ENCODE assay signal across 8 cellular contexts in the genomic region with DNA sequence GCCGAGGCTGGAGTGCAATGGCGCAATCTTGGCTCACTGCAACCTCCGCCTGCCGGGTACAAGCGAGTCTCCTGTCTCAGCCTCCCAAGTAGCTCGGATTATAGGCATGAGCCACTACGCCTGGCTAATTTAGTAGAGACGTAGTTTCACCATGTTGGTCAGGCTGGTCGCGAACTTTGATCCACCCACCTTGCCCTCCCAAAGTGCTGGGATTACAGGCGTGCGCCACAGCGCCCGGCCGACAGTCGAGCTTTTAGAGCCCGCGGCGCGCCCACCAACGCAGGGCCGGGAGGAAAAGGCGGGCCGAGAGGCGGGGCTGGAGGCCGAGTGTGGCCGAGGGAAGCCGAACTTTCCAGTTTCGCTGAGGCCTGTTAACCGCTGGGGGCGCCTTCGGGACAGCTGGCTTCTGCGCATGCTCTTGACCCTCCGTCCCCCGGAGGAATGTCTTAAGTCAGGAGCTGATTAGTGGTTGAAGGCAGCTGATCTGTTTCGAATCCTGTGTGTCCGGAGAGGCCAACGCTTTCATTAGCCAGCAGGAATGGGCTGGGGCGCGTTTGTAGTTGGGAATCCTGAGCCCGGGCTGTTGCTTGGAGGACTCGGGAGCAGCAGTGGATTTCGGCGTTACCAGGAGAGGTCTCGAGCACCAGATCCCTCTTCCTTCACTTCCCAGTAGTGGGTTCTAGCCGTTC. TPM values are rescaled to one million over a fixed set of nuclear protein-coding genes. Genes with fewer than 3 reads are reported as not detected.
DNase-seq lines count a peak whose midpoint lies in the region; ATAC-seq and TF ChIP-seq lines count a peak whose summit lies in the region.

No MANE protein-coding gene starts in this region.

- intact Hi-C loops in CD4-positive, alpha-beta memory T cell (cut with micrococcal nuclease): loop anchor here (1.0 kb wide), 1 partner anchor 9 kb away; no protein-coding TSS in a partner anchor
- intact Hi-C loops in lower leg skin (cut with DNase I; ENCODE audit: low total_unique reads): no loop called here

- peak; percentile 87 to 90 (median 89) for DNase-seq in CD4-positive, alpha-beta memory T cell
- DNase-seq in HL-60 (ENCODE audit: low read depth in 1 of 2, low spot score in 1 of 2): peak; percentile 85 to 95
- DNase-seq in NCI-H82 treated with DMSO at 0.1 percent for 48 hours (lab: John Stamatoyannopoulos, UW; ENCODE audit: unreplicated experiment): peak; percentile 92
- peak; percentile 91 for DNase-seq in activated CD4-positive, alpha-beta memory T cell treated with anti-CD3 and anti-CD28 coated beads, Interleukin-2, amount 10 ng/mL, durations not matched to agents 7 days and 5 days
- peak; percentile 97 for DNase-seq in ecto neural progenitor cell (ENCODE audit: low spot score)
- DNase-seq in lower leg skin (ENCODE audit: low spot score in 2 of 2): peak; percentile 97 to 99
- peak; percentile 90 for DNase-seq in stimulated activated CD4-positive, alpha-beta T cell treated with anti-CD3 and anti-CD28 coated beads, Interleukin-4, amount 100 ng/mL, for 4 hours

- CTCF ChIA-PET in CD4-positive, alpha-beta memory T cell (lab: Charles Lee; ENCODE audit: partially characterized antibody): interaction anchor here (0.7 to 11.0 kb wide), 22 partner anchors 10 to 1260 kb away, joined by 3 to 94 read pairs (median 4); partner anchors contain the start of genes KIF23 and RPLP1
- CTCF ChIA-PET in activated CD4-positive, alpha-beta memory T cell treated with anti-CD3 and anti-CD28 coated beads, Interleukin-2, amount 10 ng/mL, durations not matched to agents 7 days and 5 days (lab: Charles Lee): interaction anchor here (0.6 to 2.9 kb wide), 29 partner anchors 9 to 1211 kb away, joined by 3 to 88 read pairs (median 4); partner anchors contain the start of genes GLCE, KIF23 and RPLP1

- no peaks in the 10 kb centered on the region for H3K9me3 Mint-ChIP-seq in CD4-positive, alpha-beta memory T cell
- no peaks in the 10 kb centered on the region for H3K9me3 Mint-ChIP-seq in activated CD4-positive, alpha-beta memory T cell treated with anti-CD3 and anti-CD28 coated beads, Interleukin-2, amount 10 ng/mL, durations not matched to agents 7 days and 5 days

- peak overlapping the region; percentile 88 to 95 (median 92) for H3K4me3 Mint-ChIP-seq in CD4-positive, alpha-beta memory T cell
- peak overlapping the region; percentile 84 for H3K4me3 Mint-ChIP-seq in activated CD4-positive, alpha-beta memory T cell treated with anti-CD3 and anti-CD28 coated beads, Interleukin-2, amount 10 ng/mL, durations not matched to agents 7 days and 5 days

- peak; percentile 94 for ATAC-seq in GM19438 (IDR thresholded peaks at IDR 0.05; ENCODE audit: low read depth, unreplicated experiment)

- TF ChIP-seq CTCF in HL-60 (IDR thresholded peaks at IDR 0.05; ENCODE audit: insufficient read depth, low read length) (peak; percentile 92), lower leg skin (IDR thresholded peaks at IDR 0.05) (peak in 1 of 3 donors; percentile 81)

- H3K4me1 ChIP-seq in CD4-positive, alpha-beta memory T cell (ENCODE audit: insufficient read depth, low read length): peaks cover 44% of the 10 kb centered on the region

- H3K27me3 Mint-ChIP-seq in CD4-positive, alpha-beta memory T cell: no peaks in the 10 kb centered on the region
- peaks cover 15% of the 10 kb centered on the region for H3K27me3 Mint-ChIP-seq in activated CD4-positive, alpha-beta memory T cell treated with anti-CD3 and anti-CD28 coated beads, Interleukin-2, amount 10 ng/mL, durations not matched to agents 7 days and 5 days

- no peaks in the 10 kb centered on the region for H3K9me3 ChIP-seq in CD4-positive, alpha-beta memory T cell (ENCODE audit: control insufficient read depth in 1 of 2, low read length in 2 of 2)

- H3K27ac Mint-ChIP-seq in CD4-positive, alpha-beta memory T cell: peak overlapping the region; percentile 89 to 99 (median 96)
- peak overlapping the region; percentile 72 for H3K27ac Mint-ChIP-seq in activated CD4-positive, alpha-beta memory T cell treated with anti-CD3 and anti-CD28 coated beads, Interleukin-2, amount 10 ng/mL, durations not matched to agents 7 days and 5 days

- peaks cover 0 to 7% of the 10 kb centered on the region in 2 donors for H3K36me3 Mint-ChIP-seq in CD4-positive, alpha-beta memory T cell
- H3K36me3 Mint-ChIP-seq in activated CD4-positive, alpha-beta memory T cell treated with anti-CD3 and anti-CD28 coated beads, Interleukin-2, amount 10 ng/mL, durations not matched to agents 7 days and 5 days (ENCODE audit: low read depth): peaks cover 3% of the 10 kb centered on the region

- H3K4me1 Mint-ChIP-seq in CD4-positive, alpha-beta memory T cell: peaks cover 17 to 56% (median 33%) of the 10 kb centered on the region in 4 donors
- peaks cover 28% of the 10 kb centered on the region for H3K4me1 Mint-ChIP-seq in activated CD4-positive, alpha-beta memory T cell treated with anti-CD3 and anti-CD28 coated beads, Interleukin-2, amount 10 ng/mL, durations not matched to agents 7 days and 5 days

- peak overlapping the region; percentile 80 for H3K27ac ChIP-seq in CD4-positive, alpha-beta memory T cell (ENCODE audit: low read depth, low read length)
- peak overlapping the region; percentile 77 for H3K27ac ChIP-seq in HL-60 (replicated peaks)

- TF ChIP-seq POLR2A in lower leg skin (IDR thresholded peaks at IDR 0.05): no peak

- H3K4me3 ChIP-seq in CD4-positive, alpha-beta memory T cell (ENCODE audit: low read length in 2 of 2): peak overlapping the region; percentile 59 to 76
- peak overlapping the region; percentile 50 for H3K4me3 ChIP-seq in HL-60 (replicated peaks; ENCODE audit: insufficient read depth, low read length)
- peak overlapping the region; percentile 37 for H3K4me3 ChIP-seq in lower leg skin (ENCODE audit: low read depth, poor library complexity, severe bottlenecking)

- 1 to 3% methylated on average over 32 to 44 of the region's 46 CpGs for WGBS in lower leg skin, 2 donors

- peaks cover under 1% of the 10 kb centered on the region for H3K36me3 ChIP-seq in CD4-positive, alpha-beta memory T cell (ENCODE audit: insufficient read depth, low read length)

- no peaks in the 10 kb centered on the region for H3K27me3 ChIP-seq in CD4-positive, alpha-beta memory T cell (ENCODE audit: insufficient read depth, low read length)
- H3K27me3 ChIP-seq in HL-60 (ENCODE audit: insufficient read depth, poor library complexity, severe bottlenecking): no peaks in the 10 kb centered on the region

- POLR2A ChIA-PET in CD4-positive, alpha-beta memory T cell (lab: Charles Lee; ENCODE audit: partially characterized antibody): interaction anchor here (0.6 to 11.7 kb wide), 13 partner anchors 8 to 1096 kb away, joined by 3 to 488 read pairs (median 5); partner anchors contain the start of genes KIF23, RPLP1 and TLE3
- POLR2A ChIA-PET in activated CD4-positive, alpha-beta memory T cell treated with anti-CD3 and anti-CD28 coated beads, Interleukin-2, amount 10 ng/mL, durations not matched to agents 7 days and 5 days (lab: Charles Lee): interaction anchor here (0.8 to 5.3 kb wide), 13 partner anchors 9 to 1029 kb away, joined by 3 to 141 read pairs (median 4); partner anchors contain the start of genes KIF23 and RPLP1

RNA-seq across cellular contexts. Expression of gene RPLP1, which starts 10.0 kb away (rescaled TPM):
- total RNA-seq in CD4-positive, alpha-beta memory T cell: 1,000 to 10,000 TPM; 2,753 to 2,900 TPM
- polyA plus RNA-seq in CD4-positive, alpha-beta memory T cell: 1,000 to 10,000 TPM; 1,134 to 2,730 TPM
- 1,000 to 10,000 TPM; 1,524 to 1,535 TPM for total RNA-seq in activated CD4-positive, alpha-beta memory T cell treated with anti-CD3 and anti-CD28 coated beads, Interleukin-2, amount 10 ng/mL, durations not matched to agents 7 days and 5 days
- 1,000 to 10,000 TPM; 1,024 to 2,624 (median 1,151) TPM for total RNA-seq in lower leg skin

RNA-seq across cellular contexts. Expression of gene KIF23, which starts 48.5 kb away (rescaled TPM):
- total RNA-seq in CD4-positive, alpha-beta memory T cell: under 1 TPM in 1 of 2 experiments, not detected in 1; 0.20 TPM
- polyA plus RNA-seq in CD4-positive, alpha-beta memory T cell: not detected
- total RNA-seq in activated CD4-positive, alpha-beta memory T cell treated with anti-CD3 and anti-CD28 coated beads, Interleukin-2, amount 10 ng/mL, durations not matched to agents 7 days and 5 days: 10 to 100 TPM; 55.7 to 60.8 TPM
- 1 to 10 TPM; 2.7 to 5.7 (median 3.1) TPM for total RNA-seq in lower leg skin

Comparison
In these comparisons a context has a peak if more than half of its experiments do, and no peak if none do; other contexts are left out.
1. Peak in every context shown above with its lines: DNase-seq, ATAC-seq, H3K4me3 ChIP-seq and H3K27ac ChIP-seq.
2. RNA of gene KIF23, which starts 48.5 kb away (total RNA-seq): 55.7 to 60.8 TPM in activated CD4-positive, alpha-beta memory T cell treated with anti-CD3 and anti-CD28 coated beads, Interleukin-2, amount 10 ng/mL, durations not matched to agents 7 days and 5 days; 2.7 to 5.7 TPM in lower leg skin and 0.20 TPM in CD4-positive, alpha-beta memory T cell; every median in the first group is over 4 times any median in the second.